In the genomic region with DNA sequence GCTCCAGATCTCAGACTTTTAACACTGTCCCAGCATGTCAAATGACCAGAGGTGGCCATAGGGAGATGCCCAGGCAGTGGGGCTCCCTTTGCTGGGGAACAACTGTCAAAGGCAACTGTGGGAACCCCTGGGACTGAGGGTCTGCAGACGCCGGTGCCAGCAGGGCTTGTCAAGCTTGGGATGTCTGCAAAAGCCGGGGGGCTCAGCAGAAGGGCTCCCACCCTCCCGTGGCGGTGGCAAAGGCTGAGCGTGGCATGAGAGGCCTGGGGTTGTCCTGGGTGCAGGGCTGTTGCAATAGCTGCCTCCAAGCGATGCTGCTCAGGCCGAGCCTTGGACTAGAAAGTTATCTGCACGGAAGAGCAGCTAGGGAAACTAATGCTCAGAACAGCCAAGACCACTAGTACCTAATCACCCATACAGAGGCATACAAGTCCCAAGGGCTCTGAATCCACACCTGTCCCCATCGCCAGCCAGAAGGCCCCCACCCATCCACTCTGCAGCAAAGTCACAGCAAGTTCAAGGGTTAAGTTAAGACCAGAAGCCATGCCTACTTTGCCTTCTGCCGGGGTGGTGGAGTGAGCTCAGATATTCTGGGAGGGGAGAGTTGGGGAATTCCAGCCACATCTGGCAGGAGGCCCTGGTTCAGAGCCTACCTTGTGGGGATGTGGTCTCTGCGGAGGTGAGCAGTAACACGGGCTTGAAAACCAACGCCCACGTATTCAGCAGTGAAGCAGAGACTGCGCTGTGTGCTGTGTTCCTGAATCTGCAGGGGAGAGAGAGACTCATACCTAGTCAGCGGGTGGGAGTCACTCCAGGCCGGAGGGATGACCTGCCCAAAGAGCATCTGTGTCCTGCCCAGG, we compare ENCODE assay signal across 10 cellular contexts. TPM values are rescaled to one million over a fixed set of nuclear protein-coding genes. Genes with fewer than 3 reads are reported as not detected.
DNase-seq lines count a peak whose midpoint lies in the region; ATAC-seq and TF ChIP-seq lines count a peak whose summit lies in the region.
"Had no signal": no experiment of that assay in that cellular context is flagged by ENCODE, and none has a peak within 500 bp of the region (broad histone marks: within the 10 kb centered on the region; RNA-seq: fewer than 3 reads in every experiment).

No MANE protein-coding gene starts in this region.

- H3K27me3 ChIP-seq in Caco-2 (replicated peaks; ENCODE audit: control insufficient read depth, insufficient read depth, low read length): no peaks in the 10 kb centered on the region

- H3K4me1 ChIP-seq in Caco-2: peaks cover 11% of the 10 kb centered on the region

- no peak overlapping the region for H3K4me3 ChIP-seq in Caco-2 (ENCODE audit: low read depth, low read length)
- H3K4me3 ChIP-seq: heart left ventricle, sigmoid colon had no signal

- no peak for TF ChIP-seq RAD21 in Ishikawa (IDR thresholded peaks at IDR 0.05; ENCODE audit: low read depth)

- TF ChIP-seq POLR2A in GM18505 (IDR thresholded peaks at IDR 0.05; ENCODE audit: borderline replicate concordance, extremely low read depth, insufficient read depth, insufficient read length): peak; percentile 26

- peak; percentile 37 for ATAC-seq in GM18505 (IDR thresholded peaks at IDR 0.05; ENCODE audit: unreplicated experiment)
- peak; percentile 45 for ATAC-seq in GM21390 (IDR thresholded peaks at IDR 0.05; ENCODE audit: unreplicated experiment)
- ATAC-seq in GM18520 (IDR thresholded peaks at IDR 0.05; ENCODE audit: unreplicated experiment): no peak
- ATAC-seq: heart left ventricle had no signal

- H3K27me3 Mint-ChIP-seq in Caco-2 (ENCODE audit: insufficient read depth, unreplicated experiment): no peaks in the 10 kb centered on the region

- H3K9me3 ChIP-seq in Caco-2: no peaks in the 10 kb centered on the region
- H3K9me3 ChIP-seq: heart left ventricle, sigmoid colon had no signal

- no peaks in the 10 kb centered on the region for H3K36me3 ChIP-seq in Caco-2 (ENCODE audit: control insufficient read depth, insufficient read depth, low read length)
- H3K36me3 ChIP-seq: heart left ventricle, sigmoid colon had no signal

- TF ChIP-seq CTCF in Caco-2 (IDR thresholded peaks at IDR 0.05; ENCODE audit: insufficient read depth in 1 of 2, low read depth in 1 of 2, low read length in 1 of 2, severe bottlenecking in 1 of 2, unreplicated experiment in 1 of 2): no peak

- BruUV-seq in Caco-2 (replicated peaks; lab: Mats Ljungman, UMichigan): no TSS peak

- no peak overlapping the region for H3K27ac Mint-ChIP-seq in Caco-2 (ENCODE audit: unreplicated experiment)

- DNase-seq in kidney tubule cell (ENCODE audit: low spot score) (peak; percentile 84), HEK293T (ENCODE audit: extremely low spot score) (no peak), foreskin melanocyte (no peak), Caco-2 (no peak)
- DNase-seq: heart left ventricle, sigmoid colon had no signal

- H3K36me3 Mint-ChIP-seq in Caco-2 (ENCODE audit: insufficient read depth, unreplicated experiment): peaks cover 9% of the 10 kb centered on the region

- TF ChIP-seq EP300 in Ishikawa (IDR thresholded peaks at IDR 0.05; ENCODE audit: borderline replicate concordance): no peak

- no peaks in the 10 kb centered on the region for H3K9me3 Mint-ChIP-seq in Caco-2 (ENCODE audit: unreplicated experiment)

- peaks cover 11% of the 10 kb centered on the region for H3K4me1 Mint-ChIP-seq in Caco-2 (ENCODE audit: low read depth, unreplicated experiment)

- POLR2A ChIA-PET in HEK293T (lab: Yijun Ruan, JAX): interaction anchor here (1.3 kb wide), 1 partner anchor 104 kb away, joined by 4 read pairs; a partner anchor contains a TSS
- POLR2A ChIA-PET in Caco-2 (lab: Charles Lee): no interaction called here

- H3K4me3 Mint-ChIP-seq in Caco-2 (ENCODE audit: unreplicated experiment): no peak overlapping the region

- CTCF ChIA-PET in HEK293T (lab: Yijun Ruan, JAX): no interaction called here
- CTCF ChIA-PET in Caco-2 (lab: Charles Lee): interaction anchor here (0.7 kb wide), 1 partner anchor 176 kb away, joined by 3 read pairs; no protein-coding TSS in a partner anchor

- intact Hi-C loops in Caco-2 (cut with micrococcal nuclease; ENCODE audit: unreplicated experiment): no loop called here

TF ChIP-seq in Ishikawa, 13 proteins besides CTCF, POLR2A, EP300 and RAD21:
- peak; percentile 35; the same call in 1 of the 2 replicates for TF ChIP-seq EGR1 (IDR thresholded peaks at IDR 0.05)
- TF ChIP-seq, protein P1, sequence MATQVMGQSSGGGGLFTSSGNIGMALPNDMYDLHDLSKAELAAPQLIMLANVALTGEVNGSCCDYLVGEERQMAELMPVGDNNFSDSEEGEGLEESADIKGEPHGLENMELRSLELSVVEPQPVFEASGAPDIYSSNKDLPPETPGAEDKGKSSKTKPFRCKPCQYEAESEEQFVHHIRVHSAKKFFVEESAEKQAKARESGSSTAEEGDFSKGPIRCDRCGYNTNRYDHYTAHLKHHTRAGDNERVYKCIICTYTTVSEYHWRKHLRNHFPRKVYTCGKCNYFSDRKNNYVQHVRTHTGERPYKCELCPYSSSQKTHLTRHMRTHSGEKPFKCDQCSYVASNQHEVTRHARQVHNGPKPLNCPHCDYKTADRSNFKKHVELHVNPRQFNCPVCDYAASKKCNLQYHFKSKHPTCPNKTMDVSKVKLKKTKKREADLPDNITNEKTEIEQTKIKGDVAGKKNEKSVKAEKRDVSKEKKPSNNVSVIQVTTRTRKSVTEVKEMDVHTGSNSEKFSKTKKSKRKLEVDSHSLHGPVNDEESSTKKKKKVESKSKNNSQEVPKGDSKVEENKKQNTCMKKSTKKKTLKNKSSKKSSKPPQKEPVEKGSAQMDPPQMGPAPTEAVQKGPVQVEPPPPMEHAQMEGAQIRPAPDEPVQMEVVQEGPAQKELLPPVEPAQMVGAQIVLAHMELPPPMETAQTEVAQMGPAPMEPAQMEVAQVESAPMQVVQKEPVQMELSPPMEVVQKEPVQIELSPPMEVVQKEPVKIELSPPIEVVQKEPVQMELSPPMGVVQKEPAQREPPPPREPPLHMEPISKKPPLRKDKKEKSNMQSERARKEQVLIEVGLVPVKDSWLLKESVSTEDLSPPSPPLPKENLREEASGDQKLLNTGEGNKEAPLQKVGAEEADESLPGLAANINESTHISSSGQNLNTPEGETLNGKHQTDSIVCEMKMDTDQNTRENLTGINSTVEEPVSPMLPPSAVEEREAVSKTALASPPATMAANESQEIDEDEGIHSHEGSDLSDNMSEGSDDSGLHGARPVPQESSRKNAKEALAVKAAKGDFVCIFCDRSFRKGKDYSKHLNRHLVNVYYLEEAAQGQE (IDR thresholded peaks at IDR 0.05; ENCODE audit: low read depth): no peak
TF ChIP-seq in Ishikawa: peak in this region for 1.

TF ChIP-seq in HEK293T, 16 proteins besides CTCF, POLR2A, EP300 and RAD21:
- no peak for TF ChIP-seq FOXM1 (IDR thresholded peaks at IDR 0.05; ENCODE audit: borderline replicate concordance)
- no peak for TF ChIP-seq ZNF384 (IDR thresholded peaks at IDR 0.05)
- no peak for TF ChIP-seq ELF4 (IDR thresholded peaks at IDR 0.05)
- TF ChIP-seq, protein P2, sequence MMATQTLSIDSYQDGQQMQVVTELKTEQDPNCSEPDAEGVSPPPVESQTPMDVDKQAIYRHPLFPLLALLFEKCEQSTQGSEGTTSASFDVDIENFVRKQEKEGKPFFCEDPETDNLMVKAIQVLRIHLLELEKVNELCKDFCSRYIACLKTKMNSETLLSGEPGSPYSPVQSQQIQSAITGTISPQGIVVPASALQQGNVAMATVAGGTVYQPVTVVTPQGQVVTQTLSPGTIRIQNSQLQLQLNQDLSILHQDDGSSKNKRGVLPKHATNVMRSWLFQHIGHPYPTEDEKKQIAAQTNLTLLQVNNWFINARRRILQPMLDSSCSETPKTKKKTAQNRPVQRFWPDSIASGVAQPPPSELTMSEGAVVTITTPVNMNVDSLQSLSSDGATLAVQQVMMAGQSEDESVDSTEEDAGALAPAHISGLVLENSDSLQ (IDR thresholded peaks at IDR 0.05): no peak
- TF ChIP-seq SP1 (IDR thresholded peaks at IDR 0.05): no peak
- no peak for TF ChIP-seq CTBP1 (IDR thresholded peaks at IDR 0.05; ENCODE audit: borderline replicate concordance)
- TF ChIP-seq BHLHE40 (IDR thresholded peaks at IDR 0.05; ENCODE audit: borderline replicate concordance): no peak
- TF ChIP-seq HDGF (IDR thresholded peaks at IDR 0.05; ENCODE audit: borderline replicate concordance): no peak
- TF ChIP-seq TARDBP (IDR thresholded peaks at IDR 0.05): no peak
- no peak for TF ChIP-seq FOXA1 (IDR thresholded peaks at IDR 0.05)
- TF ChIP-seq FOXK2 (IDR thresholded peaks at IDR 0.05): no peak
- TF ChIP-seq L3MBTL2 (conservative IDR thresholded peaks at IDR 0.05): no peak
- no peak for TF ChIP-seq SUZ12 (IDR thresholded peaks at IDR 0.05)
- no peak for TF ChIP-seq NFRKB (IDR thresholded peaks at IDR 0.05)
- TF ChIP-seq ARNT (IDR thresholded peaks at IDR 0.05): no peak
- no peak for TF ChIP-seq LEF1 (IDR thresholded peaks at IDR 0.05; ENCODE audit: borderline replicate concordance)
TF ChIP-seq in HEK293T: peak in this region for 0.

RNA-seq across cellular contexts. Expression of a gene that starts 4.6 kb away (rescaled TPM):
- 8.1 and 10.6 TPM in 2 replicates for total RNA-seq in Caco-2 (2022)
